ENCODE assay signal across 20 cellular contexts in genomic region chr2:203914546-203915169, GRCh38. TPM values are rescaled to one million over a fixed set of nuclear protein-coding genes. Genes with fewer than 3 reads are reported as not detected.
A peak's percentile ranks its signal among the peaks of the same experiment; 100 is the strongest.
DNase-seq lines count a peak whose midpoint lies in the region; ATAC-seq and TF ChIP-seq lines count a peak whose summit lies in the region.
"Had no signal": no experiment of that assay in that cellular context is flagged by ENCODE, and none has a peak within 500 bp of the region (broad histone marks: within the 10 kb centered on the region; RNA-seq: fewer than 3 reads in every experiment).

No MANE protein-coding gene starts in this region.

- H2AFZ ChIP-seq in GM23248 = peak overlapping the region; percentile 85
- H2AFZ ChIP-seq in parathyroid adenoma = peak overlapping the region; percentile 42

- DNase-seq in activated CD4-positive, alpha-beta memory T cell treated with anti-CD3 and anti-CD28 coated beads for 36 hours = no peak
- DNase-seq in activated CD4-positive, alpha-beta memory T cell treated with anti-CD3 and anti-CD28 coated beads, Interleukin-2, amount 10 ng/mL, durations not matched to agents 7 days and 5 days = no peak
- peak; percentile 34 for DNase-seq in GM23248
- peak; percentile 51 for DNase-seq in SKM-1 treated with dmso at 0.1 percent for 144 hours (lab: John Stamatoyannopoulos, UW; ENCODE audit: unreplicated experiment)
- DNase-seq in lower leg skin (ENCODE audit: low spot score in 2 of 2) = no peak
- no peak for DNase-seq in aorta
- DNase-seq in epidermal melanocyte (ENCODE audit: insufficient read length, low spot score) = no peak
- DNase-seq: ACHN; caudate nucleus; DMS 273 treated with DMSO at 0.1 percent for 48 hours; mesendoderm; NCI-H2171; SK-N-SH; stimulated activated naive CD4-positive, alpha-beta T cell had no signal

- CTCF ChIA-PET in activated CD4-positive, alpha-beta memory T cell treated with anti-CD3 and anti-CD28 coated beads for 36 hours (lab: Charles Lee) = interaction anchor here (0.7 to 1.5 kb wide), 7 partner anchors 14 to 264 kb away, joined by 3 to 5 read pairs (median 4); no protein-coding TSS in a partner anchor
- CTCF ChIA-PET in activated CD4-positive, alpha-beta memory T cell treated with anti-CD3 and anti-CD28 coated beads, Interleukin-2, amount 10 ng/mL, durations not matched to agents 7 days and 5 days (lab: Charles Lee) = interaction anchor here (1.2 to 1.5 kb wide), 3 partner anchors 14 to 100 kb away, joined by 3 to 9 read pairs (median 5); no protein-coding TSS in a partner anchor

- H3K9ac ChIP-seq in GM23248 = peak overlapping the region; percentile 55
- no peak overlapping the region for H3K9ac ChIP-seq in parathyroid adenoma
- H3K9ac ChIP-seq: SK-N-SH had no signal

- H3K4me1 Mint-ChIP-seq in activated CD4-positive, alpha-beta memory T cell treated with anti-CD3 and anti-CD28 coated beads for 36 hours (ENCODE audit: low read depth) = peaks cover 48% of the 10 kb centered on the region
- peaks cover 40% of the 10 kb centered on the region for H3K4me1 Mint-ChIP-seq in activated CD4-positive, alpha-beta memory T cell treated with anti-CD3 and anti-CD28 coated beads, Interleukin-2, amount 10 ng/mL, durations not matched to agents 7 days and 5 days

- no peak for ATAC-seq in aorta (ENCODE audit: low FRiP score)

- no peak overlapping the region for H3K27ac Mint-ChIP-seq in activated CD4-positive, alpha-beta memory T cell treated with anti-CD3 and anti-CD28 coated beads for 36 hours
- no peak overlapping the region for H3K27ac Mint-ChIP-seq in activated CD4-positive, alpha-beta memory T cell treated with anti-CD3 and anti-CD28 coated beads, Interleukin-2, amount 10 ng/mL, durations not matched to agents 7 days and 5 days
- H3K27ac Mint-ChIP-seq: activated naive CD8-positive, alpha-beta T cell had no signal

- H3K79me2 ChIP-seq in GM23248 (ENCODE audit: insufficient read depth) (no peaks in the 10 kb centered on the region), parathyroid adenoma (no peaks in the 10 kb centered on the region)

- no peak for TF ChIP-seq POLR2A in lower leg skin (IDR thresholded peaks at IDR 0.05)

- no peaks in the 10 kb centered on the region for H3K36me3 ChIP-seq in GM23248 (ENCODE audit: low read depth)
- H3K36me3 ChIP-seq in parathyroid adenoma (ENCODE audit: control insufficient read depth, insufficient read depth, low read length) = no peaks in the 10 kb centered on the region
- H3K36me3 ChIP-seq in aorta (ENCODE audit: control insufficient read depth in 1 of 2, insufficient read depth in 2 of 2, low read length in 1 of 2) = no peaks in the 10 kb centered on the region
- H3K36me3 ChIP-seq: neutrophil had no signal

- H4K20me1 ChIP-seq in GM23248 (ENCODE audit: insufficient read depth) = no peaks in the 10 kb centered on the region

- intact Hi-C loops in activated CD4-positive, alpha-beta memory T cell treated with anti-CD3 and anti-CD28 coated beads for 36 hours (cut with micrococcal nuclease) = no loop called here
- intact Hi-C loops in lower leg skin (cut with DNase I; ENCODE audit: low total_unique reads) (no loop called here), aorta (cut with DNase I) (no loop called here)

- POLR2A ChIA-PET in activated CD4-positive, alpha-beta memory T cell treated with anti-CD3 and anti-CD28 coated beads for 36 hours (lab: Charles Lee) = interaction anchor here (1.1 to 1.3 kb wide), 2 partner anchors 20 to 36 kb away, joined by 3 read pairs; no protein-coding TSS in a partner anchor
- POLR2A ChIA-PET in activated CD4-positive, alpha-beta memory T cell treated with anti-CD3 and anti-CD28 coated beads, Interleukin-2, amount 10 ng/mL, durations not matched to agents 7 days and 5 days (lab: Charles Lee) = interaction anchor here (0.8 to 1.9 kb wide), 4 partner anchors 20 to 42 kb away, joined by 3 to 7 read pairs (median 4); no protein-coding TSS in a partner anchor

- H3K9me3 ChIP-seq in GM23248 (ENCODE audit: low read depth) (no peaks in the 10 kb centered on the region), parathyroid adenoma (ENCODE audit: control insufficient read depth, low read length) (no peaks in the 10 kb centered on the region), aorta (ENCODE audit: control insufficient read depth, low read length) (no peaks in the 10 kb centered on the region)
- H3K9me3 ChIP-seq: neutrophil, SK-N-SH had no signal

- H3K27me3 ChIP-seq in GM23248 (replicated peaks; ENCODE audit: insufficient read depth) = no peaks in the 10 kb centered on the region
- no peaks in the 10 kb centered on the region for H3K27me3 ChIP-seq in parathyroid adenoma (ENCODE audit: control insufficient read depth, insufficient read depth, low read length)
- H3K27me3 ChIP-seq in aorta (ENCODE audit: control insufficient read depth in 1 of 2, insufficient read depth in 2 of 2, low read length in 1 of 2) = no peaks in the 10 kb centered on the region

- H3K9me3 Mint-ChIP-seq in activated CD4-positive, alpha-beta memory T cell treated with anti-CD3 and anti-CD28 coated beads for 36 hours = no peaks in the 10 kb centered on the region
- no peaks in the 10 kb centered on the region for H3K9me3 Mint-ChIP-seq in activated CD4-positive, alpha-beta memory T cell treated with anti-CD3 and anti-CD28 coated beads, Interleukin-2, amount 10 ng/mL, durations not matched to agents 7 days and 5 days

- peak overlapping the region; percentile 9 for H3K4me3 Mint-ChIP-seq in activated CD4-positive, alpha-beta memory T cell treated with anti-CD3 and anti-CD28 coated beads for 36 hours
- H3K4me3 Mint-ChIP-seq in activated CD4-positive, alpha-beta memory T cell treated with anti-CD3 and anti-CD28 coated beads, Interleukin-2, amount 10 ng/mL, durations not matched to agents 7 days and 5 days = no peak overlapping the region
- H3K4me3 Mint-ChIP-seq: activated naive CD8-positive, alpha-beta T cell had no signal

- in situ Hi-C loops in GM23248 (cut with MboI) = no loop called here

- 31 to 40% methylated on average over 8 of the region's 8 CpGs for WGBS in GM23248 (ENCODE audit: low coverage in 1 of 2, low lambda C conversion rate in 2 of 2, missing lambda C conversion rate in 2 of 2), 2 experiments
- WGBS in lower leg skin, 2 donors = 57 to 65% methylated on average over 8 of the region's 8 CpGs
- 45 to 50% methylated on average over 8 of the region's 8 CpGs for WGBS in aorta, 2 donors

- TF ChIP-seq CTCF in parathyroid adenoma (IDR thresholded peaks at IDR 0.05) (no peak), lower leg skin (IDR thresholded peaks at IDR 0.05) (no peak)

- H3K36me3 Mint-ChIP-seq in activated CD4-positive, alpha-beta memory T cell treated with anti-CD3 and anti-CD28 coated beads for 36 hours = no peaks in the 10 kb centered on the region
- no peaks in the 10 kb centered on the region for H3K36me3 Mint-ChIP-seq in activated CD4-positive, alpha-beta memory T cell treated with anti-CD3 and anti-CD28 coated beads, Interleukin-2, amount 10 ng/mL, durations not matched to agents 7 days and 5 days (ENCODE audit: low read depth)
- H3K36me3 Mint-ChIP-seq: activated naive CD8-positive, alpha-beta T cell had no signal

- H3K9me2 ChIP-seq in GM23248 (ENCODE audit: insufficient read depth) = no peaks in the 10 kb centered on the region
- H3K9me2 ChIP-seq: SK-N-SH had no signal

- no peak overlapping the region for H3K27ac ChIP-seq in GM23248
- no peak overlapping the region for H3K27ac ChIP-seq in parathyroid adenoma
- no peak overlapping the region for H3K27ac ChIP-seq in aorta (ENCODE audit: low read depth in 1 of 2, low read length in 2 of 2)
- H3K27ac ChIP-seq: neutrophil had no signal

- peaks cover 16% of the 10 kb centered on the region for H3K4me1 ChIP-seq in GM23248 (ENCODE audit: insufficient read depth)
- no peaks in the 10 kb centered on the region for H3K4me1 ChIP-seq in parathyroid adenoma
- peaks cover 0 to 2% of the 10 kb centered on the region in 2 donors for H3K4me1 ChIP-seq in aorta (ENCODE audit: control insufficient read depth in 1 of 2, insufficient read depth in 2 of 2, low read length in 2 of 2)

- H3K4me3 ChIP-seq in GM23248 (peak overlapping the region; percentile 68), parathyroid adenoma (ENCODE audit: low read depth, low read length) (no peak overlapping the region), lower leg skin (ENCODE audit: low read depth, poor library complexity, severe bottlenecking) (no peak overlapping the region), aorta (ENCODE audit: low read length in 2 of 2) (no peak overlapping the region)

- H3K4me2 ChIP-seq in GM23248 (ENCODE audit: unreplicated experiment) (peak overlapping the region; percentile 79), parathyroid adenoma (ENCODE audit: low read length) (no peak overlapping the region)
- H3K4me2 ChIP-seq: SK-N-SH had no signal

- H3K27me3 Mint-ChIP-seq in activated CD4-positive, alpha-beta memory T cell treated with anti-CD3 and anti-CD28 coated beads for 36 hours = peaks cover 3% of the 10 kb centered on the region
- H3K27me3 Mint-ChIP-seq in activated CD4-positive, alpha-beta memory T cell treated with anti-CD3 and anti-CD28 coated beads, Interleukin-2, amount 10 ng/mL, durations not matched to agents 7 days and 5 days = peaks cover 3% of the 10 kb centered on the region
- H3K27me3 Mint-ChIP-seq: activated naive CD8-positive, alpha-beta T cell had no signal

- no peaks in the 10 kb centered on the region for H3F3A ChIP-seq in GM23248 (ENCODE audit: insufficient read depth)

RNA-seq across cellular contexts. Expression of gene ICOS, which starts 21.9 kb away (rescaled TPM):
- total RNA-seq in activated CD4-positive, alpha-beta memory T cell treated with anti-CD3 and anti-CD28 coated beads for 36 hours = 100 to 1,000 TPM; 187 to 190 TPM
- 10 to 100 TPM; 61.8 to 63.0 TPM for total RNA-seq in activated CD4-positive, alpha-beta memory T cell treated with anti-CD3 and anti-CD28 coated beads, Interleukin-2, amount 10 ng/mL, durations not matched to agents 7 days and 5 days
- total RNA-seq in GM23248 (2014; rRNA removed; shearing (Covaris generic)) = not detected in 2 replicates
- polyA plus RNA-seq in GM23248 (2016; fragmentation: Nextera tagmentation; extraction: Ambion mirVana) (not detected in 2 replicates), aorta (under 1 TPM in 1 of 2 donors, not detected in 1; 0.10 TPM)
- total RNA-seq in lower leg skin (under 1 TPM in 1 of 4 donors, not detected in 3; 0.25 TPM), aorta (under 1 TPM in 1 of 2 donors, not detected in 1; 0.49 TPM)
- total RNA-seq: HT1080, MCF 10A, OCI-LY7 had no signal
- polyA plus RNA-seq: SK-N-SH had no signal

RNA-seq across cellular contexts. Expression of gene CTLA4, which starts 47.1 kb away (rescaled TPM):
- total RNA-seq in activated CD4-positive, alpha-beta memory T cell treated with anti-CD3 and anti-CD28 coated beads for 36 hours = 100 to 1,000 TPM; 245 to 254 TPM
- 100 to 1,000 TPM in 1 of 2 experiments, 10 to 100 TPM in 1; 98.1 to 101 TPM for total RNA-seq in activated CD4-positive, alpha-beta memory T cell treated with anti-CD3 and anti-CD28 coated beads, Interleukin-2, amount 10 ng/mL, durations not matched to agents 7 days and 5 days
- total RNA-seq in GM23248 (2014; rRNA removed; shearing (Covaris generic)) = not detected in 2 replicates
- polyA plus RNA-seq in GM23248 (2016; fragmentation: Nextera tagmentation; extraction: Ambion mirVana) (not detected in 2 replicates), aorta (not detected)
- total RNA-seq in lower leg skin (under 1 TPM in 1 of 4 donors, not detected in 3; 0.45 TPM), aorta (1 to 10 TPM in 1 of 2 donors, under 1 TPM in 1; 0.30 to 1.8 TPM)
- total RNA-seq: HT1080, MCF 10A, OCI-LY7 had no signal
- polyA plus RNA-seq: SK-N-SH had no signal

Comparison
In these comparisons a context has a peak if more than half of its experiments do, and no peak if none do; other contexts are left out.
1. DNase-seq: peak in GM23248 (single experiment) and SKM-1 treated with dmso at 0.1 percent for 144 hours (single experiment); none in activated CD4-positive, alpha-beta memory T cell treated with anti-CD3 and anti-CD28 coated beads for 36 hours (single experiment), activated CD4-positive, alpha-beta memory T cell treated with anti-CD3 and anti-CD28 coated beads, Interleukin-2, amount 10 ng/mL, durations not matched to agents 7 days and 5 days (single experiment), lower leg skin (0 of 2), aorta (0 of 2) and epidermal melanocyte (single experiment).
2. RNA of gene ICOS, which starts 21.9 kb away (total RNA-seq): 187 to 190 TPM in activated CD4-positive, alpha-beta memory T cell treated with anti-CD3 and anti-CD28 coated beads for 36 hours and 61.8 to 63.0 TPM in activated CD4-positive, alpha-beta memory T cell treated with anti-CD3 and anti-CD28 coated beads, Interleukin-2, amount 10 ng/mL, durations not matched to agents 7 days and 5 days; 0.49 TPM in aorta, not detected in GM23248 and 0.25 TPM in lower leg skin; every median in the first group is over 10 times any median in the second.
3. RNA of gene CTLA4, which starts 47.1 kb away (total RNA-seq): 245 to 254 TPM in activated CD4-positive, alpha-beta memory T cell treated with anti-CD3 and anti-CD28 coated beads for 36 hours and 98.1 to 101 TPM in activated CD4-positive, alpha-beta memory T cell treated with anti-CD3 and anti-CD28 coated beads, Interleukin-2, amount 10 ng/mL, durations not matched to agents 7 days and 5 days; 0.30 to 1.8 TPM in aorta, 0.45 TPM in lower leg skin and not detected in GM23248; every median in the first group is over 10 times any median in the second.